In genomic region chr7:22610258-22610657, GRCh38 we compare ENCODE assay signal across 28 cellular contexts.
"Had no signal": no experiment of that assay in that cellular context is flagged by ENCODE, and none has a peak within 500 bp of the region (broad histone marks: within the 10 kb centered on the region; RNA-seq: fewer than 3 reads in every experiment).

No MANE protein-coding gene starts in this region.

- H3K4me1 ChIP-seq: heart left ventricle, parathyroid adenoma, psoas muscle, suprapubic skin, tibial nerve had no signal

- H3K36me3 ChIP-seq: heart left ventricle, suprapubic skin, tibial nerve had no signal

- H3K9ac ChIP-seq: parathyroid adenoma had no signal

- FAIRE-seq: endometrium, kidney, TTC549 had no signal

- H3K9me3 ChIP-seq: heart left ventricle, psoas muscle, suprapubic skin, tibial nerve had no signal

- H3K27me3 ChIP-seq: heart left ventricle, suprapubic skin, tibial nerve had no signal

- H3K27ac ChIP-seq: heart left ventricle, parathyroid adenoma, psoas muscle, suprapubic skin, tibial nerve, VCaP had no signal

- DNase-seq: activated CD4-positive, alpha-beta T cell treated with anti-CD3 and anti-CD28 coated beads for 48 hours; activated CD4-positive, alpha-beta T cell treated with anti-CD3 and anti-CD28 coated beads, Interleukin-2, amount 50 U/mL, for 48 hours; activated CD8-positive, alpha-beta memory T cell treated with anti-CD3 and anti-CD28 coated beads, Interleukin-2, amount 50 U/mL, for 4 hours; activated gamma-delta T cell treated with Interleukin-2 at 50 U/mL for 16 hours; activated naive CD4-positive, alpha-beta T cell treated with anti-CD3 and anti-CD28 coated beads, Interleukin-2, amount 50 U/mL, for 16 hours; activated T-cell treated with anti-CD3 and anti-CD28 coated beads, Interleukin-2, amount 50 U/mL, for 1 hour; amniotic stem cell; central memory CD4-positive, alpha-beta T cell; effector CD4-positive, alpha-beta T cell; erythroblast; heart left ventricle; hypothalamus; immature natural killer cell; kidney; midbrain; naive thymus-derived CD4-positive, alpha-beta T cell; nucleus accumbens; psoas muscle; stimulated activated CD4-positive, alpha-beta T cell treated with anti-CD3 and anti-CD28 coated beads, Interleukin-15, amount 100 ng/mL, for 24 hours; stimulated activated CD4-positive, alpha-beta T cell treated with anti-CD3 and anti-CD28 coated beads, Interleukin-2, amount 100 ng/mL, for 24 hours; stimulated activated naive CD4-positive, alpha-beta T cell; T-helper 9 cell had no signal

- H3K4me3 ChIP-seq: heart left ventricle, psoas muscle, suprapubic skin, tibial nerve had no signal

- H2AFZ ChIP-seq: parathyroid adenoma had no signal

- H3K79me2 ChIP-seq: parathyroid adenoma had no signal
